8 cellular contexts compared by ENCODE assay signal in the genomic region with DNA sequence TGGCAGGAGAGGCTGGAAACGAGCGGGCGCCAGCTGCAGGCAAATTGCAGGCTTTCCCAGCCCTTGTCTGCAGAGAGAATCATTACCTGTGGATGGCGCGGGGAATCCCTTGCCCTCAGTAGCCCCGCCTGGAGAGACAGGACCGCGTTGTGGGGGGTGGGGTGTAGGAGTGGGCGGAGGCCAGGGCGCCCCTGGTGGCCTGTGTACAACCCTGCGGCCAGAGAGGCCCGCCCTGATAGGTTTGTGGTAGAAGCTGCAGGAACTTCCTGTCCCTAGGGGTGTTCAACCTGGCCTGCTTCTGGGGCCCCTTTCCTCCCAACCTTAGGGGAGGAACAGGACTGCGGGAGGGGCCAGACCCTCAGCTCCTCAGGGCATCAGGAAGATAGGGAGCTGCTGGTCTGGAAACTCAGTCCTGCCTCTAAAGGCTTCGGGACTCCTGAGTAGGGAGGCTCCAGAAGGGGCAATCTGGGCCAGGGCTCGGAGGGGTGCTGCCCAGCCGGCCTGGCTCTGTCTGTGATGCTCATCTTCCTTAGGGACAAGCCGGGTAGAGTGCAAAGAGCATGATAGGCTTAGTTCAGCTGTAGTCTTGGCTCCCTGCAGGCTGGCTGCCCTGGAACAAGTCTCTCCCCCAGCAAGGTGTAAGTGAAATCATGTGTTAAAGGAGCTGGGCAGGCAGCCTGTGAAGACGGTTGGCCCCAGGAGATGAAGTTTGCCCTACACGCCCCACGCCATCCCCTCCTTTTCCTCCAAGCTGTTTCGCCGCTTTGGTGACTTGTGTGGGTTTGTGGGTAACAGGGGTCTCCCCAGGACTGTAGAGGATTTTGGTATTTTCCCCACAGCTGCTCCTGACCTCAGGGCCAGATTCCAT. TPM values are rescaled to one million over a fixed set of nuclear protein-coding genes. Genes with fewer than 3 reads are reported as not detected.
A peak's percentile ranks its signal among the peaks of the same experiment; 100 is the strongest.
DNase-seq lines count a peak whose midpoint lies in the region; ATAC-seq and TF ChIP-seq lines count a peak whose summit lies in the region.

No MANE protein-coding gene starts in this region.

- ATAC-seq in HG03378 (IDR thresholded peaks at IDR 0.05; ENCODE audit: unreplicated experiment) (peak; percentile 70), lung (ENCODE audit: insufficient read depth, low FRiP score) (peak; percentile 79)

- WGBS in lung, 2 donors = 5 to 10% methylated on average over 22 of the region's 22 CpGs

- peak overlapping the region in 10 of 11 experiments; percentile 73 to 99 (median 90); a peak in 21 of 22 replicates for H3K27ac ChIP-seq in BLaER1 treated with 17β-estradiol and CSF1 and Interleukin-3, amounts not matched to agents 10 nM and 100 nM
- no peak overlapping the region for H3K27ac ChIP-seq in duodenal mucosa (ENCODE audit: low read depth, low read length)
- H3K27ac ChIP-seq in lung (ENCODE audit: low read depth in 1 of 2, low read length in 1 of 2) = peak overlapping the region in 1 of 2 donors; percentile 86

- TF ChIP-seq CTCF in lung (IDR thresholded peaks at IDR 0.05; ENCODE audit: control extremely low read depth, extremely low read depth) = peak; percentile 64

- H3K9ac ChIP-seq in BLaER1 treated with 17β-estradiol and CSF1 and Interleukin-3, amounts not matched to agents 10 nM and 100 nM = peak overlapping the region; percentile 80 to 97 (median 84)
- H3K9ac ChIP-seq in duodenal mucosa (ENCODE audit: low read depth in 1 of 2, low read length in 2 of 2) = peak overlapping the region; percentile 20 to 43

- peaks cover 14 to 37% (median 32%) of the 10 kb centered on the region in 11 experiments; a peak in 21 of 22 replicates for H3K36me3 ChIP-seq in BLaER1 treated with 17β-estradiol and CSF1 and Interleukin-3, amounts not matched to agents 10 nM and 100 nM
- H3K36me3 ChIP-seq in duodenal mucosa (ENCODE audit: control insufficient read depth in 1 of 2, insufficient read depth in 2 of 2, low read length in 2 of 2) (peaks cover 3 to 28% of the 10 kb centered on the region in 2 donors), lung (ENCODE audit: control insufficient read depth in 2 of 2, insufficient read depth in 2 of 2, low read length in 2 of 2) (peaks cover 0 to 3% of the 10 kb centered on the region in 2 donors)

- peak; percentile 68 for TF ChIP-seq POLR2A in GM19193 (IDR thresholded peaks at IDR 0.05; ENCODE audit: extremely low read depth, insufficient read depth, insufficient read length)

- peaks cover 32 to 52% (median 49%) of the 10 kb centered on the region in 11 experiments; a peak in 21 of 22 replicates for H4K20me1 ChIP-seq in BLaER1 treated with 17β-estradiol and CSF1 and Interleukin-3, amounts not matched to agents 10 nM and 100 nM

- H3K4me3 ChIP-seq in BLaER1 treated with 17β-estradiol and CSF1 and Interleukin-3, amounts not matched to agents 10 nM and 100 nM = peak overlapping the region; percentile 69 to 93 (median 78)
- peak overlapping the region; percentile 85 to 90 for H3K4me3 ChIP-seq in duodenal mucosa (ENCODE audit: low read depth in 1 of 2, low read length in 2 of 2)
- H3K4me3 ChIP-seq in lung = peak overlapping the region; percentile 66

- no peaks in the 10 kb centered on the region for H3K9me3 ChIP-seq in BLaER1 treated with 17β-estradiol and CSF1 and Interleukin-3, amounts not matched to agents 10 nM and 100 nM (replicated peaks in 1 of 11)
- H3K9me3 ChIP-seq in duodenal mucosa (ENCODE audit: control insufficient read depth in 1 of 2, low read length in 2 of 2) (no peaks in the 10 kb centered on the region), lung (ENCODE audit: control insufficient read depth in 2 of 2, insufficient read depth in 1 of 2, low read length in 1 of 2) (no peaks in the 10 kb centered on the region)

- H3K4me1 ChIP-seq in BLaER1 treated with 17β-estradiol and CSF1 and Interleukin-3, amounts not matched to agents 10 nM and 100 nM = peaks cover 66 to 86% (median 78%) of the 10 kb centered on the region in 10 experiments
- H3K4me1 ChIP-seq in duodenal mucosa (ENCODE audit: control insufficient read depth in 1 of 2, insufficient read depth in 2 of 2, low read length in 2 of 2) = peaks cover 40 to 50% of the 10 kb centered on the region in 2 donors
- H3K4me1 ChIP-seq in lung (ENCODE audit: control insufficient read depth in 2 of 2, insufficient read depth in 2 of 2, low read length in 2 of 2) = peaks cover 9 to 35% of the 10 kb centered on the region in 2 donors

- DNase-seq in NCI-H748 treated with DMSO at 0.1 percent for 48 hours (lab: John Stamatoyannopoulos, UW) (peak; percentile 26), lung (ENCODE audit: low spot score) (peak; percentile 90)
- peak; percentile 82 to 86 for DNase-seq in activated CD4-positive, alpha-beta T cell treated with anti-CD3 and anti-CD28 coated beads, Interleukin-2, amount 50 U/mL, for 48 hours
- DNase-seq in stimulated activated CD4-positive, alpha-beta T cell treated with anti-CD3 and anti-CD28 coated beads, TNF-alpha, amount 100 ng/mL, for 4 hours (ENCODE audit: low read depth in 3 of 3) = peak; percentile 41 to 62 (median 49)

- H3K4me2 ChIP-seq in BLaER1 treated with 17β-estradiol and CSF1 and Interleukin-3, amounts not matched to agents 10 nM and 100 nM = peak overlapping the region; percentile 92 to 100 (median 96)

- no peaks in the 10 kb centered on the region for H3K27me3 ChIP-seq in BLaER1 treated with 17β-estradiol and CSF1 and Interleukin-3, amounts not matched to agents 10 nM and 100 nM
- no peaks in the 10 kb centered on the region for H3K27me3 ChIP-seq in duodenal mucosa (ENCODE audit: control insufficient read depth in 1 of 2, insufficient read depth in 2 of 2, low read length in 2 of 2)
- H3K27me3 ChIP-seq in lung (ENCODE audit: control insufficient read depth, insufficient read depth) = no peaks in the 10 kb centered on the region

RNA-seq across cellular contexts. Expression of a gene that starts 24.1 kb away (rescaled TPM):
- total RNA-seq in lung = 10 to 100 TPM; 15.9 to 82.6 TPM
- polyA plus RNA-seq in lung = 100 to 1,000 TPM in 1 of 2 donors, 10 to 100 TPM in 1; 16.8 to 192 TPM

Comparison
In these comparisons a context has a peak if more than half of its experiments do, and no peak if none do; other contexts are left out.
1. DNase-seq: peak in every context shown above with its lines; median percentile 90 in lung; 84 in activated CD4-positive, alpha-beta T cell treated with anti-CD3 and anti-CD28 coated beads, Interleukin-2, amount 50 U/mL, for 48 hours; 49 in stimulated activated CD4-positive, alpha-beta T cell treated with anti-CD3 and anti-CD28 coated beads, TNF-alpha, amount 100 ng/mL, for 4 hours; 26 in NCI-H748 treated with DMSO at 0.1 percent for 48 hours.